Comparison of ENCODE assay signal across 1 cellular context in the genomic region with DNA sequence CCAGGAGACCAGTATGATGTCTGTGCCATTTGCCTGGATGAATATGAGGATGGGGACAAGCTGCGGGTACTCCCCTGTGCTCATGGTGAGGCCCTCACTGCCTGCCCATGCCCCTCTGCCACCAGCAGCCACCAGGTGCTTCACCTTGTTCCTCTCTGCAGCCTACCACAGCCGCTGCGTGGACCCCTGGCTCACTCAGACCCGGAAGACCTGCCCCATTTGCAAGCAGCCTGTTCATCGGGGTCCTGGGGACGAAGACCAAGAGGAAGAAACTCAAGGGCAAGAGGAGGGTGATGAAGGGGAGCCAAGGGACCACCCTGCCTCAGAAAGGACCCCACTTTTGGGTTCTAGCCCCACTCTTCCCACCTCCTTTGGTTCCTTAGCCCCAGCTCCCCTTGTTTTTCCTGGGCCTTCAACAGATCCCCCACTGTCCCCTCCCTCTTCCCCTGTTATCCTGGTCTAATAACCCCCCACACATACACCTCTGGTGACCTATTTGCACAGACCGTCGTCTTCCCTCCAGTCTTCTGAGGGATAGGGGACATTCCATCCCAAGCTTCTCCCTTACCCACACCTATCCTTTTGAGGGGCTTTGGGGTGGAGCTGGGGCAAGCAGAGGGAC.
TF ChIP-seq lines count a peak whose summit lies in the region.

No MANE protein-coding gene starts in this region.

TF ChIP-seq in HepG2, 621 proteins besides CTCF, POLR2A, EP300 and RAD21:
- TF ChIP-seq HNRNPUL1 (IDR thresholded peaks at IDR 0.05; ENCODE audit: low read depth, low read length): no peak
- no peak for TF ChIP-seq ZNF468 (CRISPR knock-in tag; IDR thresholded peaks at IDR 0.05)
- TF ChIP-seq AKAP8 (CRISPR knock-in tag; IDR thresholded peaks at IDR 0.05): peak; percentile 24; the same call in 1 of the 2 replicates
- no peak for TF ChIP-seq RFXAP (CRISPR knock-in tag; IDR thresholded peaks at IDR 0.05; ENCODE audit: borderline replicate concordance)
- peak; percentile 7 for TF ChIP-seq RBM22 (optimal IDR thresholded peaks at IDR 0.05; ENCODE audit: low read length)
- TF ChIP-seq, protein P1, sequence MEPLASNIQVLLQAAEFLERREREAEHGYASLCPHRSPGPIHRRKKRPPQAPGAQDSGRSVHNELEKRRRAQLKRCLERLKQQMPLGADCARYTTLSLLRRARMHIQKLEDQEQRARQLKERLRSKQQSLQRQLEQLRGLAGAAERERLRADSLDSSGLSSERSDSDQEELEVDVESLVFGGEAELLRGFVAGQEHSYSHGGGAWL (CRISPR knock-in tag; IDR thresholded peaks at IDR 0.05): 0 out of 2 replicates have a peak, but pooled peaks have one; percentile 35
- TF ChIP-seq POLR2G (IDR thresholded peaks at IDR 0.05; ENCODE audit: low read depth, low read length): peak; percentile 75
- TF ChIP-seq ZNF225 (CRISPR knock-in tag; IDR thresholded peaks at IDR 0.05): no peak
- no peak for TF ChIP-seq ZNF101 (CRISPR knock-in tag; IDR thresholded peaks at IDR 0.05; ENCODE audit: borderline replicate concordance, low read depth)
- TF ChIP-seq FOXA3 (CRISPR knock-in tag; IDR thresholded peaks at IDR 0.05): no peak
- TF ChIP-seq SSRP1 (CRISPR knock-in tag; IDR thresholded peaks at IDR 0.05): peak; percentile 21; the same call in 1 of the 2 replicates
- TF ChIP-seq KAT7 (CRISPR knock-in tag; IDR thresholded peaks at IDR 0.05; ENCODE audit: borderline replicate concordance): no peak
- 0 out of 2 replicates have a peak, but pooled peaks have one; percentile 18 for TF ChIP-seq MEF2D (CRISPR knock-in tag; IDR thresholded peaks at IDR 0.05)
- peak; percentile 79 for TF ChIP-seq AGO2 (optimal IDR thresholded peaks at IDR 0.05; ENCODE audit: low read depth, low read length)
- TF ChIP-seq, protein P2, sequence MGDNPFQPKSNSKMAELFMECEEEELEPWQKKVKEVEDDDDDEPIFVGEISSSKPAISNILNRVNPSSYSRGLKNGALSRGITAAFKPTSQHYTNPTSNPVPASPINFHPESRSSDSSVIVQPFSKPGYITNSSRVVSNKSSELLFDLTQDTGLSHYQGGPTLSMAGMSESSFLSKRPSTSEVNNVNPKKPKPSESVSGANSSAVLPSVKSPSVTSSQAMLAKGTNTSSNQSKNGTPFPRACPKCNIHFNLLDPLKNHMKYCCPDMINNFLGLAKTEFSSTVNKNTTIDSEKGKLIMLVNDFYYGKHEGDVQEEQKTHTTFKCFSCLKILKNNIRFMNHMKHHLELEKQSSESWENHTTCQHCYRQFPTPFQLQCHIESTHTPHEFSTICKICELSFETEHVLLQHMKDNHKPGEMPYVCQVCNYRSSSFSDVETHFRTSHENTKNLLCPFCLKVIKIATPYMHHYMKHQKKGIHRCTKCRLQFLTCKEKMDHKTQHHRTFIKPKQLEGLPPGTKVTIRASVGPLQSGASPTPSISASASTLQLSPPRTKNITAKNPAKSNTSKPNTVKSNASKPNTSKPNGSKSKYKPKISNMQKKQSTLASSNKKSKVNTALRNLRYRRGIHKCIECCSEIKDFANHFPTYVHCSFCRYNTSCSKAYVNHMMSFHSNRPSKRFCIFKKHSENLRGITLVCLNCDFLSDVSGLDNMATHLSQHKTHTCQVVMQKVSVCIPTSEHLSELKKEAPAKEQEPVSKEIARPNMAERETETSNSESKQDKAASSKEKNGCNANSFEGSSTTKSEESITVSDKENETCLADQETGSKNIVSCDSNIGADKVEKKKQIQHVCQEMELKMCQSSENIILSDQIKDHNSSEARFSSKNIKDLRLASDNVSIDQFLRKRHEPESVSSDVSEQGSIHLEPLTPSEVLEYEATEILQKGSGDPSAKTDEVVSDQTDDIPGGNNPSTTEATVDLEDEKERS (CRISPR knock-in tag; IDR thresholded peaks at IDR 0.05): no peak
- peak; percentile 70 for TF ChIP-seq AGO1 (IDR thresholded peaks at IDR 0.05; ENCODE audit: low read depth, low read length, poor library complexity, severe bottlenecking)
- no peak for TF ChIP-seq YEATS2 (CRISPR knock-in tag; IDR thresholded peaks at IDR 0.05; ENCODE audit: borderline replicate concordance)
- TF ChIP-seq, protein P3, sequence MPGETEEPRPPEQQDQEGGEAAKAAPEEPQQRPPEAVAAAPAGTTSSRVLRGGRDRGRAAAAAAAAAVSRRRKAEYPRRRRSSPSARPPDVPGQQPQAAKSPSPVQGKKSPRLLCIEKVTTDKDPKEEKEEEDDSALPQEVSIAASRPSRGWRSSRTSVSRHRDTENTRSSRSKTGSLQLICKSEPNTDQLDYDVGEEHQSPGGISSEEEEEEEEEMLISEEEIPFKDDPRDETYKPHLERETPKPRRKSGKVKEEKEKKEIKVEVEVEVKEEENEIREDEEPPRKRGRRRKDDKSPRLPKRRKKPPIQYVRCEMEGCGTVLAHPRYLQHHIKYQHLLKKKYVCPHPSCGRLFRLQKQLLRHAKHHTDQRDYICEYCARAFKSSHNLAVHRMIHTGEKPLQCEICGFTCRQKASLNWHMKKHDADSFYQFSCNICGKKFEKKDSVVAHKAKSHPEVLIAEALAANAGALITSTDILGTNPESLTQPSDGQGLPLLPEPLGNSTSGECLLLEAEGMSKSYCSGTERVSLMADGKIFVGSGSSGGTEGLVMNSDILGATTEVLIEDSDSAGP (CRISPR knock-in tag; IDR thresholded peaks at IDR 0.05; ENCODE audit: borderline replicate concordance): peak; percentile 34; the same call in 1 of the 2 replicates
- TF ChIP-seq, protein P4, sequence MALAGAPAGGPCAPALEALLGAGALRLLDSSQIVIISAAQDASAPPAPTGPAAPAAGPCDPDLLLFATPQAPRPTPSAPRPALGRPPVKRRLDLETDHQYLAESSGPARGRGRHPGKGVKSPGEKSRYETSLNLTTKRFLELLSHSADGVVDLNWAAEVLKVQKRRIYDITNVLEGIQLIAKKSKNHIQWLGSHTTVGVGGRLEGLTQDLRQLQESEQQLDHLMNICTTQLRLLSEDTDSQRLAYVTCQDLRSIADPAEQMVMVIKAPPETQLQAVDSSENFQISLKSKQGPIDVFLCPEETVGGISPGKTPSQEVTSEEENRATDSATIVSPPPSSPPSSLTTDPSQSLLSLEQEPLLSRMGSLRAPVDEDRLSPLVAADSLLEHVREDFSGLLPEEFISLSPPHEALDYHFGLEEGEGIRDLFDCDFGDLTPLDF (CRISPR knock-in tag; IDR thresholded peaks at IDR 0.05): no peak
- no peak for TF ChIP-seq ZSCAN21 (CRISPR knock-in tag; IDR thresholded peaks at IDR 0.05; ENCODE audit: borderline replicate concordance)
- peak; percentile 70; the same call in 1 of the 2 replicates for TF ChIP-seq PAF1 (CRISPR knock-in tag; IDR thresholded peaks at IDR 0.05)
- TF ChIP-seq GABPB1 (CRISPR knock-in tag; IDR thresholded peaks at IDR 0.05): 0 out of 2 replicates have a peak, but pooled peaks have one; percentile 6
- no peak for TF ChIP-seq KLF13 (CRISPR knock-in tag; IDR thresholded peaks at IDR 0.05)
- peak; percentile 75 for TF ChIP-seq HNRNPH1 (optimal IDR thresholded peaks at IDR 0.05; ENCODE audit: low read depth, low read length)
- TF ChIP-seq, protein P5, sequence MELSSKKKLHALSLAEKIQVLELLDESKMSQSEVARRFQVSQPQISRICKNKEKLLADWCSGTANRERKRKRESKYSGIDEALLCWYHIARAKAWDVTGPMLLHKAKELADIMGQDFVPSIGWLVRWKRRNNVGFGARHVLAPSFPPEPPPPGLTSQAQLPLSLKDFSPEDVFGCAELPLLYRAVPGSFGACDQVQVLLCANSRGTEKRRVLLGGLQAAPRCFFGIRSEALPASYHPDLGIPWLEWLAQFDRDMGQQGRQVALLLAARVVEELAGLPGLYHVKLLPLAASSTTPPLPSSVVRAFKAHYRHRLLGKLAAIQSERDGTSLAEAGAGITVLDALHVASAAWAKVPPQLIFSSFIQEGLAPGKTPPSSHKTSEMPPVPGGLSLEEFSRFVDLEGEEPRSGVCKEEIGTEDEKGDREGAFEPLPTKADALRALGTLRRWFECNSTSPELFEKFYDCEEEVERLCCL (CRISPR knock-in tag; IDR thresholded peaks at IDR 0.05; ENCODE audit: borderline replicate concordance): 0 out of 2 replicates have a peak, but pooled peaks have one; percentile 40
- TF ChIP-seq POLR2AphosphoS5 (IDR thresholded peaks at IDR 0.05; ENCODE audit: low read depth, low read length): peak; percentile 76
- TF ChIP-seq ZNF510 (CRISPR knock-in tag; IDR thresholded peaks at IDR 0.05; ENCODE audit: low read depth): no peak
